Comparison of ENCODE assay signal across 11 cellular contexts in the genomic region with DNA sequence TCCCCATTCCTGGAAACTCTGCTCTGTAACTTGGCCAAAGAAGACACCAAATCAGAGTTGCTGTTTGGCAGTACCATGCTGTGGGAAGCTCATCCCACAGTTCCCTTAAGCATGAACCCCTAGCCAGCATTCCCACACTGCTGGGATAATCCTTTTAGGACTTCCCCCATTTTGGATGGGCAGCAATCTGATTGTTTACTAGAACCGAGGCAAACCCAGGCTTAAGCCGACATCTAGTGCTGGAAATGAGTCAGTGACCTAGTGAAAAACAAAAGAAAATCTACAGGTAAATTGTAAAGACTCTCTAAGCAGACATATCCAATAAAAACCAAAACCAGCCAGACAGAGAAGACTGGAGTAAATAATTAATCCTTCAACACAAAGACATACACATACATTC. TPM values are rescaled to one million over a fixed set of nuclear protein-coding genes. Genes with fewer than 3 reads are reported as not detected.
DNase-seq lines count a peak whose midpoint lies in the region; TF ChIP-seq lines count a peak whose summit lies in the region.
"Had no signal": no experiment of that assay in that cellular context is flagged by ENCODE, and none has a peak within 500 bp of the region (broad histone marks: within the 10 kb centered on the region; RNA-seq: fewer than 3 reads in every experiment).

No MANE protein-coding gene starts in this region.

- TF ChIP-seq CTCF in GM12875 (IDR thresholded peaks at IDR 0.05; ENCODE audit: borderline replicate concordance, insufficient read depth, low read depth, low read length) = 0 out of 2 replicates have a peak, but pooled peaks have one; percentile 3
- TF ChIP-seq CTCF in NB4 (IDR thresholded peaks at IDR 0.05; ENCODE audit: low read depth, low read length) = peak; percentile 4
- TF ChIP-seq CTCF in choroid plexus epithelial cell (conservative IDR thresholded peaks at IDR 0.05; ENCODE audit: low read depth, low read length) = peak; percentile 38
- no peak for TF ChIP-seq CTCF in nephron progenitor cell (IDR thresholded peaks at IDR 0.05)
- no peak for TF ChIP-seq CTCF in thyroid gland (IDR thresholded peaks at IDR 0.05)

- H3K27me3 ChIP-seq in thyroid gland = no peaks in the 10 kb centered on the region

- intact Hi-C loops in thyroid gland (cut with DNase I) = no loop called here

- no peak for TF ChIP-seq POLR2A in NB4 (IDR thresholded peaks at IDR 0.05; ENCODE audit: extremely low read depth, insufficient read length)
- TF ChIP-seq POLR2A in thyroid gland (IDR thresholded peaks at IDR 0.05) = no peak

- H3K27me3 Mint-ChIP-seq in nephron progenitor cell (ENCODE audit: low read depth, poor library complexity) = peaks cover 20% of the 10 kb centered on the region

- WGBS in thyroid gland, 2 donors = 2 to 28% methylated on average over 2 of the region's 2 CpGs

- DNase-seq in NB4 (ENCODE audit: low read depth) (no peak), choroid plexus epithelial cell (ENCODE audit: low read depth) (peak; percentile 53), nephron progenitor cell (no peak), NCI-H774 (lab: John Stamatoyannopoulos, UW) (no peak), 8988T (no peak), thyroid gland (no peak)
- DNase-seq: caudate nucleus, left ventricle myocardium inferior, NCI-H1092 had no signal

- H3K36me3 ChIP-seq in thyroid gland = no peaks in the 10 kb centered on the region
- H3K36me3 ChIP-seq: left ventricle myocardium inferior, thoracic aorta had no signal

- no peaks in the 10 kb centered on the region for H3K9me3 ChIP-seq in thyroid gland
- H3K9me3 ChIP-seq: thoracic aorta had no signal

- peaks cover 11% of the 10 kb centered on the region for H3K9me3 Mint-ChIP-seq in nephron progenitor cell

- no peak overlapping the region for H3K4me3 Mint-ChIP-seq in nephron progenitor cell

- no peak overlapping the region for H3K4me3 ChIP-seq in GM12875 (ENCODE audit: low read depth, low read length)
- no peak overlapping the region for H3K4me3 ChIP-seq in NB4 (ENCODE audit: low read depth, low read length)
- no peak overlapping the region for H3K4me3 ChIP-seq in choroid plexus epithelial cell (ENCODE audit: low read depth, low read length)
- H3K4me3 ChIP-seq in thyroid gland (replicated peaks in 1 of 3) = no peak overlapping the region
- H3K4me3 ChIP-seq: left ventricle myocardium inferior, thoracic aorta had no signal

- peaks cover 0 to 3% of the 10 kb centered on the region in 2 donors for H3K4me1 ChIP-seq in thyroid gland

- H3K27ac ChIP-seq in thyroid gland = no peak overlapping the region
- H3K27ac ChIP-seq: left ventricle myocardium inferior, thoracic aorta had no signal

- H3K4me1 Mint-ChIP-seq in nephron progenitor cell = peaks cover 6% of the 10 kb centered on the region

- H3K36me3 Mint-ChIP-seq in nephron progenitor cell (ENCODE audit: low read depth) = no peaks in the 10 kb centered on the region

- H3K27ac Mint-ChIP-seq in nephron progenitor cell = peak overlapping the region; percentile 19

RNA-seq across cellular contexts. Expression of a gene that starts 5.2 kb away (rescaled TPM):
- 1 to 10 TPM in 1 of 4 donors, under 1 TPM in 3; 0.04 to 4.8 (median 0.12) TPM for total RNA-seq in thyroid gland

RNA-seq across cellular contexts. Expression of a gene that starts 17.4 kb away (rescaled TPM):
- total RNA-seq in thyroid gland = 100 to 1,000 TPM in 2 of 4 donors, 10 to 100 TPM in 2; 90.0 to 105 (median 96.7) TPM

Comparison
In these comparisons a context has a peak if more than half of its experiments do, and no peak if none do; other contexts are left out.
1. CTCF ChIP-seq: peak in GM12875 (single experiment), NB4 (single experiment) and choroid plexus epithelial cell (single experiment); none in nephron progenitor cell (single experiment) and thyroid gland (0 of 6).